1 cellular context compared by ENCODE assay signal in genomic region chr17:45305532-45306087, GRCh38.
TF ChIP-seq lines count a peak whose summit lies in the region.

No MANE protein-coding gene starts in this region.

TF ChIP-seq in SK-N-SH, 30 proteins besides CTCF, POLR2A, EP300 and RAD21 (continued from another document):
- TF ChIP-seq USF2 (IDR thresholded peaks at IDR 0.05; ENCODE audit: borderline replicate concordance, low read depth, low read length) (no peak), TEAD4 (IDR thresholded peaks at IDR 0.05; ENCODE audit: borderline replicate concordance, insufficient read depth) (no peak), ZBTB33 (IDR thresholded peaks at IDR 0.05; ENCODE audit: borderline replicate concordance, low read depth) (no peak), RXRA (IDR thresholded peaks at IDR 0.05; ENCODE audit: borderline replicate concordance, low read depth) (no peak), POLR2AphosphoS5 (IDR thresholded peaks at IDR 0.05; ENCODE audit: low read depth, low read length) (no peak), FOXJ3 (CRISPR knock-in tag; IDR thresholded peaks at IDR 0.05) (no peak)
